Comparison of ENCODE assay signal across 7 cellular contexts in the genomic region with DNA sequence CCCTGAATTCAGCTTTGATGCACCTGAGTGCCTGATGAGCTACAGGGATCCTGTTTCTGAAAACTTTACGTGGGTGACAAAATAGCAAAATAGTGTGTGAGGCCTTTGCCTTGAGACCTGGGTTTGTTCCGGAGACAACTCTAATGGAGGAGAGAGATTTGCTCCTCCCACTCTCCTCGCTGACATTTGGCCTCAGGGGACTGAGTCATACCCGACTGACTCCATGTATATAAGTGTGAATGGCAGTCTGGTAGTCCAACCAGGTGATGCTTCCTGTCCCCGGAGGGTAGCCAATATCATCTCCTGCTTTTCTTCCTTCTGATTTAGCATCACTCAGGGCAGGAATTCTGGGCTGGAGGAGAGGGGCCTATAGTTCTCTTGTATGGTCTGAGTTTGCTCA.
DNase-seq lines count a peak whose midpoint lies in the region; ATAC-seq, FAIRE-seq and TF ChIP-seq lines count a peak whose summit lies in the region.
"Not testable (repeated sequence)": the region's sequence is repeated elsewhere in the genome, so short reads cannot be mapped to it uniquely, and the experiment has no call there.

No MANE protein-coding gene starts in this region.

- H3K4me1 Mint-ChIP-seq in GM23338; activated naive CD8-positive, alpha-beta T cell treated with anti-CD3 and anti-CD28 coated beads, Interleukin-2, amount 50 U/mL, for 24 hours; naive B cell: not testable (repeated sequence)

- POLR2A ChIA-PET in PC-3 (lab: Charles Lee; ENCODE audit: unreplicated experiment); endothelial cell of umbilical vein (lab: Charles Lee): not testable (repeated sequence)

- not testable (repeated sequence) for TF ChIP-seq CTCF in GM23338 (conservative IDR thresholded peaks at IDR 0.05; ENCODE audit: low read depth in 2 of 2); PC-3 (conservative IDR thresholded peaks at IDR 0.05; ENCODE audit: low read depth, low read length); endothelial cell of umbilical vein (IDR thresholded peaks at IDR 0.05; ENCODE audit: extremely low read depth in 1 of 2, insufficient read depth in 1 of 2, low read depth in 1 of 2, low read length in 2 of 2)

- not testable (repeated sequence) for H4K20me1 ChIP-seq in GM23338 (replicated peaks; ENCODE audit: insufficient read depth); PC-3 (ENCODE audit: low read length); endothelial cell of umbilical vein (replicated peaks; ENCODE audit: control insufficient read depth, extremely low read depth, insufficient read depth, low read length)

- not testable (repeated sequence) for H2AFZ ChIP-seq in GM23338; PC-3 (ENCODE audit: low read length); endothelial cell of umbilical vein (ENCODE audit: low read depth, low read length)

- not testable (repeated sequence) for TF ChIP-seq POLR2A in endothelial cell of umbilical vein (IDR thresholded peaks at IDR 0.05; ENCODE audit: low read depth, low read length)

- not testable (repeated sequence) for BruUV-seq in PC-3 (replicated peaks; lab: Mats Ljungman, UMichigan); endothelial cell of umbilical vein (replicated peaks; lab: Mats Ljungman, UMichigan)

- H3K36me3 ChIP-seq in GM23338 (ENCODE audit: insufficient read depth); PC-3 (ENCODE audit: low read depth, low read length); endothelial cell of umbilical vein (ENCODE audit: control insufficient read depth in 2 of 2, extremely low read depth in 1 of 2, insufficient read depth in 2 of 2, low read length in 2 of 2): not testable (repeated sequence)

- H3K27me3 Mint-ChIP-seq in GM23338 (ENCODE audit: insufficient read depth, low read depth, poor library complexity); activated naive CD8-positive, alpha-beta T cell treated with anti-CD3 and anti-CD28 coated beads, Interleukin-2, amount 50 U/mL, for 24 hours; naive B cell: not testable (repeated sequence)

- not testable (repeated sequence) for H3K27ac Mint-ChIP-seq in GM23338; activated naive CD8-positive, alpha-beta T cell treated with anti-CD3 and anti-CD28 coated beads, Interleukin-2, amount 50 U/mL, for 24 hours; naive B cell

- H3K27ac ChIP-seq in GM23338 (ENCODE audit: low read depth); PC-3 (ENCODE audit: low read length); endothelial cell of umbilical vein (ENCODE audit: insufficient read depth, low read depth, low read length): not testable (repeated sequence)

- not testable (repeated sequence) for DNase-seq in GM23338 (ENCODE audit: low spot score); PC-3; activated naive CD8-positive, alpha-beta T cell treated with anti-CD3 and anti-CD28 coated beads, Interleukin-2, amount 50 U/mL, for 24 hours; endothelial cell of umbilical vein (ENCODE audit: low read depth, low spot score); naive B cell

- H3K79me2 ChIP-seq in GM23338 (replicated peaks; ENCODE audit: insufficient read depth); PC-3 (ENCODE audit: low read length); endothelial cell of umbilical vein (ENCODE audit: control insufficient read depth, insufficient read depth, low read length): not testable (repeated sequence)

- CTCF ChIA-PET in PC-3 (lab: Charles Lee); endothelial cell of umbilical vein (lab: Charles Lee): not testable (repeated sequence)

- not testable (repeated sequence) for H3K4me2 ChIP-seq in GM23338; PC-3 (ENCODE audit: low read length); endothelial cell of umbilical vein (ENCODE audit: insufficient read depth, low read length)

- not testable (repeated sequence) for H3K4me1 ChIP-seq in GM23338 (ENCODE audit: insufficient read depth); PC-3 (ENCODE audit: insufficient read depth, low read length); endothelial cell of umbilical vein (ENCODE audit: control insufficient read depth, extremely low read depth, insufficient read depth, low read length)

- H3K9me1 ChIP-seq in endothelial cell of umbilical vein (replicated peaks; ENCODE audit: control insufficient read depth, extremely low read depth, insufficient read depth, low read length): not testable (repeated sequence)

- not testable (repeated sequence) for H3K9me2 ChIP-seq in GM23338 (ENCODE audit: insufficient read depth); PC-3 (replicated peaks; ENCODE audit: low read length)

- H3K9me3 Mint-ChIP-seq in GM23338; activated naive CD8-positive, alpha-beta T cell treated with anti-CD3 and anti-CD28 coated beads, Interleukin-2, amount 50 U/mL, for 24 hours; naive B cell: not testable (repeated sequence)

- H3K27me3 ChIP-seq in GM23338 (ENCODE audit: insufficient read depth); PC-3 (ENCODE audit: low read length); endothelial cell of umbilical vein (ENCODE audit: control insufficient read depth in 2 of 2, insufficient read depth in 2 of 2, low read length in 2 of 2): not testable (repeated sequence)

- not testable (repeated sequence) for H3F3A ChIP-seq in GM23338 (replicated peaks; ENCODE audit: low read depth); PC-3 (ENCODE audit: low read length, unreplicated experiment)

- peak; percentile 56 for ATAC-seq in GM18517 (IDR thresholded peaks at IDR 0.05; ENCODE audit: unreplicated experiment)
- peak; percentile 59 for ATAC-seq in GM23338
- ATAC-seq in PC-3: peak; percentile 40
- peak; percentile 65 to 66 for ATAC-seq in activated CD4-positive, CD25-positive, alpha-beta regulatory T cell treated with anti-CD3 and anti-CD28 coated beads, Interleukin-2, amount 50 U/mL, for 24 hours
- peak; percentile 70 for ATAC-seq in activated naive CD8-positive, alpha-beta T cell treated with anti-CD3 and anti-CD28 coated beads, Interleukin-2, amount 50 U/mL, for 24 hours
- peak; percentile 46 to 58 for ATAC-seq in naive B cell (ENCODE audit: low read depth in 2 of 2)

- not testable (repeated sequence) for H3K4me3 Mint-ChIP-seq in GM23338; activated naive CD8-positive, alpha-beta T cell treated with anti-CD3 and anti-CD28 coated beads, Interleukin-2, amount 50 U/mL, for 24 hours; naive B cell

- H3K9ac ChIP-seq in PC-3 (ENCODE audit: low read length); endothelial cell of umbilical vein (replicated peaks; ENCODE audit: extremely low read depth, insufficient read depth, low read length): not testable (repeated sequence)

- H3K36me3 Mint-ChIP-seq in GM23338 (ENCODE audit: low read depth); activated naive CD8-positive, alpha-beta T cell treated with anti-CD3 and anti-CD28 coated beads, Interleukin-2, amount 50 U/mL, for 24 hours (ENCODE audit: low read depth); naive B cell: not testable (repeated sequence)

- FAIRE-seq in endothelial cell of umbilical vein (lab: Jason Lieb, UNC): peak; percentile 55

- intact Hi-C loops in PC-3 (cut with micrococcal nuclease); endothelial cell of umbilical vein (cut with micrococcal nuclease): not testable (repeated sequence)

- dilution Hi-C loops in endothelial cell of umbilical vein (cut with MboI; ENCODE audit: extremely low pct_ligation_motif_present, low sequenced_read_pairs): not testable (repeated sequence)

- not testable (repeated sequence) for H3K4me3 ChIP-seq in GM23338; PC-3 (ENCODE audit: low read length); endothelial cell of umbilical vein (replicated peaks in 1 of 3; ENCODE audit: insufficient read depth in 1 of 3, low read depth in 1 of 3, low read length in 3 of 3)

- H3K9me3 ChIP-seq in PC-3 (ENCODE audit: low read length); endothelial cell of umbilical vein (replicated peaks; ENCODE audit: control insufficient read depth, insufficient read depth, low read length): not testable (repeated sequence)
